Comparison of ENCODE assay signal across 33 cellular contexts in the genomic region with DNA sequence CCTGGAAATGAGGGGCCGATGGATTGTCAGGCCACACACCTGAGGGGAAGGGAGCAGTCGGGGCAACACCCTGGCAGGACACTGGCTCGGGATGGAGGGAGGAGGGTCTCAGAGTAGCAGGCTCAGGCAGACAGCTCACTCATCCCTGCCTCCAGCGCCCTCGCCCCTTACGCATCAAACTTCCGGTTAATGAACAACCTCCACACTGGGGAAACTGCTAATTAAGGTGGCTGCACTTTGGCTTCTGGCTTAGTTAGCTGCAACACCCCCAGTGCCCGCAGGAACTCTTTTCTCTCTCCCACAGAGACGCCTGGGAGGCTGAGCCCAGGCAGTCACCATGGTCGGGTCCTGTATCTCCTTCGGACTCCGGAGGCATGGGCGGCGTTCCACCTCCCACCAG. TPM values are rescaled to one million over a fixed set of nuclear protein-coding genes. Genes with fewer than 3 reads are reported as not detected.
"Had no signal": no experiment of that assay in that cellular context is flagged by ENCODE, and none has a peak within 500 bp of the region (broad histone marks: within the 10 kb centered on the region; RNA-seq: fewer than 3 reads in every experiment).

No MANE protein-coding gene starts in this region.

- DNase-seq: activated CD4-positive, alpha-beta memory T cell treated with anti-CD3 and anti-CD28 coated beads for 36 hours; activated CD4-positive, alpha-beta T cell treated with anti-CD3 and anti-CD28 coated beads for 36 hours; activated CD4-positive, alpha-beta T cell treated with anti-CD3 and anti-CD28 coated beads, Interleukin-2, amount 10 ng/mL, durations not matched to agents 24 days and 14 days; activated CD4-positive, CD25-positive, alpha-beta regulatory T cell; activated CD4-positive, CD25-positive, alpha-beta regulatory T cell treated with anti-CD3 and anti-CD28 coated beads, Interleukin-2, amount 50 U/mL, for 72 hours; activated CD8-positive, alpha-beta memory T cell treated with anti-CD3 and anti-CD28 coated beads, Interleukin-2, amount 10 ng/mL, durations not matched to agents 7 days and 5 days; activated CD8-positive, alpha-beta memory T cell treated with anti-CD3 and anti-CD28 coated beads, Interleukin-2, amount 50 U/mL, for 4 hours; activated CD8-positive, alpha-beta T cell treated with anti-CD3 and anti-CD28 coated beads, Interleukin-2, amount 10 ng/mL, durations not matched to agents 7 days and 5 days; activated effector memory CD4-positive, alpha-beta T cell treated with anti-CD3 and anti-CD28 coated beads, Interleukin-2, amount 50 U/mL, for 16 hours; activated naive CD4-positive, alpha-beta T cell treated with anti-CD3 and anti-CD28 coated beads for 36 hours; activated naive CD8-positive, alpha-beta T cell treated with anti-CD3 and anti-CD28 coated beads for 36 hours; activated naive CD8-positive, alpha-beta T cell treated with anti-CD3 and anti-CD28 coated beads, Interleukin-2, amount 50 U/mL, for 24 hours; activated T-cell treated with anti-CD3 and anti-CD28 coated beads, Interleukin-2, amount 50 U/mL, for 1 hour; activated T-cell treated with anti-CD3 and anti-CD28 coated beads, Interleukin-2, amount 50 U/mL, for 48 hours; adrenal gland; amygdala; aorta; body of pancreas; caudate nucleus; colonic mucosa; effector CD8-positive, alpha-beta T cell; esophagus squamous epithelium; foreskin melanocyte; T-helper 1 cell; T-helper 2 cell had no signal

- H3K4me3 ChIP-seq: adrenal gland, body of pancreas, colonic mucosa, esophagus squamous epithelium, gastroesophageal sphincter had no signal

RNA-seq across cellular contexts. Expression of a gene that starts 13.4 kb away (rescaled TPM):
- total RNA-seq: activated CD4-positive, alpha-beta memory T cell treated with anti-CD3 and anti-CD28 coated beads for 36 hours; activated CD4-positive, alpha-beta T cell treated with anti-CD3 and anti-CD28 coated beads for 36 hours; activated CD4-positive, alpha-beta T cell treated with anti-CD3 and anti-CD28 coated beads, Interleukin-2, amount 10 ng/mL, durations not matched to agents 24 days and 14 days; activated CD8-positive, alpha-beta memory T cell treated with anti-CD3 and anti-CD28 coated beads for 36 hours; activated CD8-positive, alpha-beta memory T cell treated with anti-CD3 and anti-CD28 coated beads, Interleukin-2, amount 10 ng/mL, durations not matched to agents 7 days and 5 days; activated CD8-positive, alpha-beta T cell treated with anti-CD3 and anti-CD28 coated beads, Interleukin-2, amount 10 ng/mL, durations not matched to agents 7 days and 5 days; activated naive CD4-positive, alpha-beta T cell treated with anti-CD3 and anti-CD28 coated beads for 36 hours; activated naive CD8-positive, alpha-beta T cell treated with anti-CD3 and anti-CD28 coated beads for 36 hours; activated T-helper 1 cell treated with anti-CD3 and anti-CD28 coated beads, Interleukin-12 subunit alpha, Interleukin-12 subunit beta, Interleukin-2, Interleukin-4 antibody, amounts not matched to agents 30 ng/mL and 10 ng/mL and 1 ng/mL, durations not matched to agents 14 hours and 24 hours and 36 hours; activated T-helper 2 cell treated with anti-CD3 and anti-CD28 coated beads, Interferon-gamma antibody, Interleukin-2, Interleukin-4, amounts not matched to agents 10 μg/mL and 5 μg/mL and 100 μg/mL, durations not matched to agents 14 hours and 24 hours and 36 hours; aorta; body of pancreas; endothelial cell of umbilical vein; esophagus squamous epithelium; fibroblast of lung; fibroblast of villous mesenchyme; gastroesophageal sphincter; glomerular endothelial cell had no signal
